ENCODE assay signal across 1 cellular context in the genomic region with DNA sequence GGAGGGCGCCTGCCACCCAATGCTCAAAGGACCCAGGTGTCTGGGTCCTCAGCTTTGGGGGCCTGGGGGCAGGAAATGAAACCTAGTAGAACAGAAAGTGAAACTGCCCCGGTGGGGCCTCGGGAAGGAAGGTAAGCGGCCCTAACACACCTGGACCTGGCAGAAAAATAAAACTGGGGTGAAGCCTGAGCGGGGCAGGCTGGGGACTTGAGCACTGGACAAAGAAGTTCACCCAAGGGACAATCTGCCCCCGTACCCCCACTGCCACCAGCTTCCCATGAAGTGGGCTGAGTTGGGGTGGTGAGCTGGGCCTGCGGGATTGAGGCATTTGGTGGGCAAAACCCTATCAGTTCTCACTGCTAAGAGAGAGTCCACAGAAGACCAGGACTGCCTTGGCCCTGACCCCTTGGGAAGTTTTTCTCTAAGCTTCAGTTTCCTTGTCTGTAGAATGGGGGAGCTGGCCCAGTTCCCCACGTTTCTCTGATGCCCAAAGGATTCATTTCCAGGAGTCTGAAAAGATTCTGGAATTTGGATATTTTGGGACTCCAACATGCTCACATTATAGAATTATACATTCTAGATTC.
TF ChIP-seq lines count a peak whose summit lies in the region.

No MANE protein-coding gene starts in this region.

TF ChIP-seq in SK-N-SH treated with all-trans-retinoic acid at 6 μM for 48 hours, 23 proteins besides CTCF, POLR2A, EP300 and RAD21 (continued from another document):
- TF ChIP-seq, protein P1, sequence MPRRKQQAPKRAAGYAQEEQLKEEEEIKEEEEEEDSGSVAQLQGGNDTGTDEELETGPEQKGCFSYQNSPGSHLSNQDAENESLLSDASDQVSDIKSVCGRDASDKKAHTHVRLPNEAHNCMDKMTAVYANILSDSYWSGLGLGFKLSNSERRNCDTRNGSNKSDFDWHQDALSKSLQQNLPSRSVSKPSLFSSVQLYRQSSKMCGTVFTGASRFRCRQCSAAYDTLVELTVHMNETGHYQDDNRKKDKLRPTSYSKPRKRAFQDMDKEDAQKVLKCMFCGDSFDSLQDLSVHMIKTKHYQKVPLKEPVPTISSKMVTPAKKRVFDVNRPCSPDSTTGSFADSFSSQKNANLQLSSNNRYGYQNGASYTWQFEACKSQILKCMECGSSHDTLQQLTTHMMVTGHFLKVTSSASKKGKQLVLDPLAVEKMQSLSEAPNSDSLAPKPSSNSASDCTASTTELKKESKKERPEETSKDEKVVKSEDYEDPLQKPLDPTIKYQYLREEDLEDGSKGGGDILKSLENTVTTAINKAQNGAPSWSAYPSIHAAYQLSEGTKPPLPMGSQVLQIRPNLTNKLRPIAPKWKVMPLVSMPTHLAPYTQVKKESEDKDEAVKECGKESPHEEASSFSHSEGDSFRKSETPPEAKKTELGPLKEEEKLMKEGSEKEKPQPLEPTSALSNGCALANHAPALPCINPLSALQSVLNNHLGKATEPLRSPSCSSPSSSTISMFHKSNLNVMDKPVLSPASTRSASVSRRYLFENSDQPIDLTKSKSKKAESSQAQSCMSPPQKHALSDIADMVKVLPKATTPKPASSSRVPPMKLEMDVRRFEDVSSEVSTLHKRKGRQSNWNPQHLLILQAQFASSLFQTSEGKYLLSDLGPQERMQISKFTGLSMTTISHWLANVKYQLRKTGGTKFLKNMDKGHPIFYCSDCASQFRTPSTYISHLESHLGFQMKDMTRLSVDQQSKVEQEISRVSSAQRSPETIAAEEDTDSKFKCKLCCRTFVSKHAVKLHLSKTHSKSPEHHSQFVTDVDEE (CRISPR knock-in tag; IDR thresholded peaks at IDR 0.05), result no peak
- no peak for TF ChIP-seq PPARA (CRISPR knock-in tag; IDR thresholded peaks at IDR 0.05; ENCODE audit: borderline replicate concordance)
- TF ChIP-seq TCF4 (CRISPR knock-in tag; IDR thresholded peaks at IDR 0.05; ENCODE audit: borderline replicate concordance), result no peak
- TF ChIP-seq GLIS3 (CRISPR knock-in tag; IDR thresholded peaks at IDR 0.05), result no peak
